1 cellular context compared by ENCODE assay signal in the genomic region with DNA sequence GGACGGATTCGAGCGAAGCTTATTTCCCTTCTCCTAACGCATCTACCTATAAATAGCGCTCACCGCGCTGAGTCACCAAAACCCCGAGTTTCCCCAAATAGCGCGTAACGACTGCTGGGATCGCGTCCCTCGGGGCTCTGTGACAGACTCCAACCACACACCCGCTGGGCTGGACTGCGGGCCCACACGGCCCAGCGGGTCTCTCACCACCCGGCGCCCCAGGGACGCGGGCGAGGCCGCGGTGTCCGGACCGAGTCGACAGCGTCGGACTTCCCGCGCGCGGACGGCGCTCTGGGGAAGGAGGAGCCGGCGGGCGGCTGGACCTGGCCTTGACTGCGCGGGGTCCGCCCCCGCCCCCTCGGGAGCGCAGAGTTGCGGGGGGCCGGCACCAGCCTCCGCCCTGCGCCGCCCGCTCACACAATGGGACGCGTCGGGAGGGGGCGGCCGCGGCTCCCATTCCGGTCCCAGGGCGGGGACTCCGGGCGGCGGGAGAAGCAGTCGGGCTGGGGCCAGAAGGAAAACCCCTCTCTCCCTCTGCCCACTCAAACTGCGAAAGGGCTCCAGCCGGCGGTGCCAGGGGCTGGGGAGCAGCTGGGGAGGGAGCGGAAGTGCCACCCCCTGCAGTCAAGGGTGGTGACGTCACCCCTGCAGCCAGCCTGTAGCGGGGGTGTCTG.
TF ChIP-seq lines count a peak whose summit lies in the region.

No MANE protein-coding gene starts in this region.

TF ChIP-seq in GM12878, 131 proteins besides CTCF, POLR2A, EP300 and RAD21 (continued from another document and continues in another):
- TF ChIP-seq, protein P1, sequence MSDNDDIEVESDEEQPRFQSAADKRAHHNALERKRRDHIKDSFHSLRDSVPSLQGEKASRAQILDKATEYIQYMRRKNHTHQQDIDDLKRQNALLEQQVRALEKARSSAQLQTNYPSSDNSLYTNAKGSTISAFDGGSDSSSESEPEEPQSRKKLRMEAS (IDR thresholded peaks at IDR 0.05; ENCODE audit: low read depth, low read length), result no peak
- TF ChIP-seq, protein P2, sequence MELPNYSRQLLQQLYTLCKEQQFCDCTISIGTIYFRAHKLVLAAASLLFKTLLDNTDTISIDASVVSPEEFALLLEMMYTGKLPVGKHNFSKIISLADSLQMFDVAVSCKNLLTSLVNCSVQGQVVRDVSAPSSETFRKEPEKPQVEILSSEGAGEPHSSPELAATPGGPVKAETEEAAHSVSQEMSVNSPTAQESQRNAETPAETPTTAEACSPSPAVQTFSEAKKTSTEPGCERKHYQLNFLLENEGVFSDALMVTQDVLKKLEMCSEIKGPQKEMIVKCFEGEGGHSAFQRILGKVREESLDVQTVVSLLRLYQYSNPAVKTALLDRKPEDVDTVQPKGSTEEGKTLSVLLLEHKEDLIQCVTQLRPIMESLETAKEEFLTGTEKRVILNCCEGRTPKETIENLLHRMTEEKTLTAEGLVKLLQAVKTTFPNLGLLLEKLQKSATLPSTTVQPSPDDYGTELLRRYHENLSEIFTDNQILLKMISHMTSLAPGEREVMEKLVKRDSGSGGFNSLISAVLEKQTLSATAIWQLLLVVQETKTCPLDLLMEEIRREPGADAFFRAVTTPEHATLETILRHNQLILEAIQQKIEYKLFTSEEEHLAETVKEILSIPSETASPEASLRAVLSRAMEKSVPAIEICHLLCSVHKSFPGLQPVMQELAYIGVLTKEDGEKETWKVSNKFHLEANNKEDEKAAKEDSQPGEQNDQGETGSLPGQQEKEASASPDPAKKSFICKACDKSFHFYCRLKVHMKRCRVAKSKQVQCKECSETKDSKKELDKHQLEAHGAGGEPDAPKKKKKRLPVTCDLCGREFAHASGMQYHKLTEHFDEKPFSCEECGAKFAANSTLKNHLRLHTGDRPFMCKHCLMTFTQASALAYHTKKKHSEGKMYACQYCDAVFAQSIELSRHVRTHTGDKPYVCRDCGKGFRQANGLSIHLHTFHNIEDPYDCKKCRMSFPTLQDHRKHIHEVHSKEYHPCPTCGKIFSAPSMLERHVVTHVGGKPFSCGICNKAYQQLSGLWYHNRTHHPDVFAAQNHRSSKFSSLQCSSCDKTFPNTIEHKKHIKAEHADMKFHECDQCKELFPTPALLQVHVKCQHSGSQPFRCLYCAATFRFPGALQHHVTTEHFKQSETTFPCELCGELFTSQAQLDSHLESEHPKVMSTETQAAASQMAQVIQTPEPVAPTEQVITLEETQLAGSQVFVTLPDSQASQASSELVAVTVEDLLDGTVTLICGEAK (IDR thresholded peaks at IDR 0.05; ENCODE audit: borderline replicate concordance), result no peak
- TF ChIP-seq TCF12 (IDR thresholded peaks at IDR 0.05; ENCODE audit: low read depth, low read length) (peak; percentile 68), CREM (IDR thresholded peaks at IDR 0.05; ENCODE audit: low read depth) (peak; percentile 76), IRF4 (IDR thresholded peaks at IDR 0.05; ENCODE audit: low read depth, low read length) (no peak), ASH2L (IDR thresholded peaks at IDR 0.05; ENCODE audit: borderline replicate concordance, low read depth) (no peak), PAX8 (IDR thresholded peaks at IDR 0.05) (no peak), DPF2 (IDR thresholded peaks at IDR 0.05) (peak; percentile 76), EGR1 (IDR thresholded peaks at IDR 0.05; ENCODE audit: borderline replicate concordance in 1 of 2, low read depth in 2 of 2, low read length in 2 of 2) (no peak; a peak in 1 of 3 replicates), SREBF1 (IDR thresholded peaks at IDR 0.05; ENCODE audit: low read length) (no peak), MTA2 (IDR thresholded peaks at IDR 0.05; ENCODE audit: low read depth) (no peak), MEF2B (IDR thresholded peaks at IDR 0.05; ENCODE audit: partially characterized antibody, poor library complexity, severe bottlenecking) (peak; percentile 48), SMARCA5 (IDR thresholded peaks at IDR 0.05) (no peak), RCOR1 (conservative IDR thresholded peaks at IDR 0.05; ENCODE audit: low read depth, low read length) (no peak), NFXL1 (IDR thresholded peaks at IDR 0.05; ENCODE audit: borderline replicate concordance) (no peak), ZZZ3 (IDR thresholded peaks at IDR 0.05; ENCODE audit: control insufficient read depth, insufficient read length, low read depth) (no peak), GATAD2B (conservative IDR thresholded peaks at IDR 0.05; ENCODE audit: low read depth) (peak; percentile 90), EZH2 (IDR thresholded peaks at IDR 0.05; ENCODE audit: borderline replicate concordance, control insufficient read depth, low read depth, low read length) (no peak), TCF7 (IDR thresholded peaks at IDR 0.05; ENCODE audit: borderline replicate concordance) (no peak), PAX5 (IDR thresholded peaks at IDR 0.05; ENCODE audit: borderline replicate concordance, low read depth, low read length) (peak; percentile 54; the same call in 1 of the 2 replicates), CHD1 (IDR thresholded peaks at IDR 0.05; ENCODE audit: low read depth, low read length) (no peak), MTA3 (IDR thresholded peaks at IDR 0.05; ENCODE audit: borderline replicate concordance, low read length) (no peak), NRF1 (conservative IDR thresholded peaks at IDR 0.05; ENCODE audit: low read depth, low read length) (no peak), ZNF384 (IDR thresholded peaks at IDR 0.05; ENCODE audit: borderline replicate concordance, low read depth, low read length) (no peak), RB1 (IDR thresholded peaks at IDR 0.05; ENCODE audit: borderline replicate concordance) (peak; percentile 84; the same call in 1 of the 2 replicates), CHD4 (IDR thresholded peaks at IDR 0.05) (no peak), CHD2 (IDR thresholded peaks at IDR 0.05; ENCODE audit: borderline replicate concordance, low read depth, low read length) (0 out of 2 replicates have a peak, but pooled peaks have one; percentile 18), IKZF1 (conservative IDR thresholded peaks at IDR 0.05) (peak; percentile 78), SPI1 (IDR thresholded peaks at IDR 0.05; ENCODE audit: borderline replicate concordance, insufficient read depth, low read depth, low read length) (peak; percentile 59; the same call in 1 of the 2 replicates), POLR2AphosphoS2 (IDR thresholded peaks at IDR 0.05; ENCODE audit: low read depth, low read length) (0 out of 2 replicates have a peak, but pooled peaks have one; percentile 7), GABPA (IDR thresholded peaks at IDR 0.05; ENCODE audit: low read depth) (no peak), ETV6 (conservative IDR thresholded peaks at IDR 0.05 in 1 of 2, IDR thresholded peaks at IDR 0.05 in 1 of 2; ENCODE audit: borderline replicate concordance in 1 of 2, low read depth in 1 of 2) (no peak), JUND (IDR thresholded peaks at IDR 0.05; ENCODE audit: low read depth, low read length) (peak; percentile 89), CBX5 (IDR thresholded peaks at IDR 0.05; ENCODE audit: low read depth) (no peak), TAF1 (IDR thresholded peaks at IDR 0.05; ENCODE audit: borderline replicate concordance, low read depth, low read length) (no peak), SMAD5 (IDR thresholded peaks at IDR 0.05; ENCODE audit: low read depth) (no peak), CBFB (IDR thresholded peaks at IDR 0.05; ENCODE audit: low read depth) (no peak), FOS (IDR thresholded peaks at IDR 0.05; ENCODE audit: borderline replicate concordance, extremely low read depth, insufficient read length) (no peak), HDAC2 (IDR thresholded peaks at IDR 0.05) (no peak), STAT1 (conservative IDR thresholded peaks at IDR 0.05) (no peak; the same call in 1 of the 2 replicates)
- TF ChIP-seq, protein P3, sequence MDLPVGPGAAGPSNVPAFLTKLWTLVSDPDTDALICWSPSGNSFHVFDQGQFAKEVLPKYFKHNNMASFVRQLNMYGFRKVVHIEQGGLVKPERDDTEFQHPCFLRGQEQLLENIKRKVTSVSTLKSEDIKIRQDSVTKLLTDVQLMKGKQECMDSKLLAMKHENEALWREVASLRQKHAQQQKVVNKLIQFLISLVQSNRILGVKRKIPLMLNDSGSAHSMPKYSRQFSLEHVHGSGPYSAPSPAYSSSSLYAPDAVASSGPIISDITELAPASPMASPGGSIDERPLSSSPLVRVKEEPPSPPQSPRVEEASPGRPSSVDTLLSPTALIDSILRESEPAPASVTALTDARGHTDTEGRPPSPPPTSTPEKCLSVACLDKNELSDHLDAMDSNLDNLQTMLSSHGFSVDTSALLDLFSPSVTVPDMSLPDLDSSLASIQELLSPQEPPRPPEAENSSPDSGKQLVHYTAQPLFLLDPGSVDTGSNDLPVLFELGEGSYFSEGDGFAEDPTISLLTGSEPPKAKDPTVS (IDR thresholded peaks at IDR 0.05; ENCODE audit: low read depth, low read length), result no peak
- TF ChIP-seq, protein P4, sequence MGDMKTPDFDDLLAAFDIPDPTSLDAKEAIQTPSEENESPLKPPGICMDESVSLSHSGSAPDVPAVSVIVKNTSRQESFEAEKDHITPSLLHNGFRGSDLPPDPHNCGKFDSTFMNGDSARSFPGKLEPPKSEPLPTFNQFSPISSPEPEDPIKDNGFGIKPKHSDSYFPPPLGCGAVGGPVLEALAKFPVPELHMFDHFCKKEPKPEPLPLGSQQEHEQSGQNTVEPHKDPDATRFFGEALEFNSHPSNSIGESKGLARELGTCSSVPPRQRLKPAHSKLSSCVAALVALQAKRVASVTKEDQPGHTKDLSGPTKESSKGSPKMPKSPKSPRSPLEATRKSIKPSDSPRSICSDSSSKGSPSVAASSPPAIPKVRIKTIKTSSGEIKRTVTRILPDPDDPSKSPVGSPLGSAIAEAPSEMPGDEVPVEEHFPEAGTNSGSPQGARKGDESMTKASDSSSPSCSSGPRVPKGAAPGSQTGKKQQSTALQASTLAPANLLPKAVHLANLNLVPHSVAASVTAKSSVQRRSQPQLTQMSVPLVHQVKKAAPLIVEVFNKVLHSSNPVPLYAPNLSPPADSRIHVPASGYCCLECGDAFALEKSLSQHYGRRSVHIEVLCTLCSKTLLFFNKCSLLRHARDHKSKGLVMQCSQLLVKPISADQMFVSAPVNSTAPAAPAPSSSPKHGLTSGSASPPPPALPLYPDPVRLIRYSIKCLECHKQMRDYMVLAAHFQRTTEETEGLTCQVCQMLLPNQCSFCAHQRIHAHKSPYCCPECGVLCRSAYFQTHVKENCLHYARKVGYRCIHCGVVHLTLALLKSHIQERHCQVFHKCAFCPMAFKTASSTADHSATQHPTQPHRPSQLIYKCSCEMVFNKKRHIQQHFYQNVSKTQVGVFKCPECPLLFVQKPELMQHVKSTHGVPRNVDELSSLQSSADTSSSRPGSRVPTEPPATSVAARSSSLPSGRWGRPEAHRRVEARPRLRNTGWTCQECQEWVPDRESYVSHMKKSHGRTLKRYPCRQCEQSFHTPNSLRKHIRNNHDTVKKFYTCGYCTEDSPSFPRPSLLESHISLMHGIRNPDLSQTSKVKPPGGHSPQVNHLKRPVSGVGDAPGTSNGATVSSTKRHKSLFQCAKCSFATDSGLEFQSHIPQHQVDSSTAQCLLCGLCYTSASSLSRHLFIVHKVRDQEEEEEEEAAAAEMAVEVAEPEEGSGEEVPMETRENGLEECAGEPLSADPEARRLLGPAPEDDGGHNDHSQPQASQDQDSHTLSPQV (IDR thresholded peaks at IDR 0.05), result no peak
- TF ChIP-seq, protein P5, sequence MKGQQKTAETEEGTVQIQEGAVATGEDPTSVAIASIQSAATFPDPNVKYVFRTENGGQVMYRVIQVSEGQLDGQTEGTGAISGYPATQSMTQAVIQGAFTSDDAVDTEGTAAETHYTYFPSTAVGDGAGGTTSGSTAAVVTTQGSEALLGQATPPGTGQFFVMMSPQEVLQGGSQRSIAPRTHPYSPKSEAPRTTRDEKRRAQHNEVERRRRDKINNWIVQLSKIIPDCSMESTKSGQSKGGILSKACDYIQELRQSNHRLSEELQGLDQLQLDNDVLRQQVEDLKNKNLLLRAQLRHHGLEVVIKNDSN (IDR thresholded peaks at IDR 0.05; ENCODE audit: borderline replicate concordance, extremely low read length, insufficient read depth, low read depth, low read length), result peak; percentile 81
- TF ChIP-seq, protein P6, sequence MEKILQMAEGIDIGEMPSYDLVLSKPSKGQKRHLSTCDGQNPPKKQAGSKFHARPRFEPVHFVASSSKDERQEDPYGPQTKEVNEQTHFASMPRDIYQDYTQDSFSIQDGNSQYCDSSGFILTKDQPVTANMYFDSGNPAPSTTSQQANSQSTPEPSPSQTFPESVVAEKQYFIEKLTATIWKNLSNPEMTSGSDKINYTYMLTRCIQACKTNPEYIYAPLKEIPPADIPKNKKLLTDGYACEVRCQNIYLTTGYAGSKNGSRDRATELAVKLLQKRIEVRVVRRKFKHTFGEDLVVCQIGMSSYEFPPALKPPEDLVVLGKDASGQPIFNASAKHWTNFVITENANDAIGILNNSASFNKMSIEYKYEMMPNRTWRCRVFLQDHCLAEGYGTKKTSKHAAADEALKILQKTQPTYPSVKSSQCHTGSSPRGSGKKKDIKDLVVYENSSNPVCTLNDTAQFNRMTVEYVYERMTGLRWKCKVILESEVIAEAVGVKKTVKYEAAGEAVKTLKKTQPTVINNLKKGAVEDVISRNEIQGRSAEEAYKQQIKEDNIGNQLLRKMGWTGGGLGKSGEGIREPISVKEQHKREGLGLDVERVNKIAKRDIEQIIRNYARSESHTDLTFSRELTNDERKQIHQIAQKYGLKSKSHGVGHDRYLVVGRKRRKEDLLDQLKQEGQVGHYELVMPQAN (conservative IDR thresholded peaks at IDR 0.05), result no peak; the same call in 1 of the 2 replicates
- TF ChIP-seq, protein P7, sequence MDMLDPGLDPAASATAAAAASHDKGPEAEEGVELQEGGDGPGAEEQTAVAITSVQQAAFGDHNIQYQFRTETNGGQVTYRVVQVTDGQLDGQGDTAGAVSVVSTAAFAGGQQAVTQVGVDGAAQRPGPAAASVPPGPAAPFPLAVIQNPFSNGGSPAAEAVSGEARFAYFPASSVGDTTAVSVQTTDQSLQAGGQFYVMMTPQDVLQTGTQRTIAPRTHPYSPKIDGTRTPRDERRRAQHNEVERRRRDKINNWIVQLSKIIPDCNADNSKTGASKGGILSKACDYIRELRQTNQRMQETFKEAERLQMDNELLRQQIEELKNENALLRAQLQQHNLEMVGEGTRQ (IDR thresholded peaks at IDR 0.05; ENCODE audit: borderline replicate concordance, low read depth, low read length), result no peak
- TF ChIP-seq, protein P8, sequence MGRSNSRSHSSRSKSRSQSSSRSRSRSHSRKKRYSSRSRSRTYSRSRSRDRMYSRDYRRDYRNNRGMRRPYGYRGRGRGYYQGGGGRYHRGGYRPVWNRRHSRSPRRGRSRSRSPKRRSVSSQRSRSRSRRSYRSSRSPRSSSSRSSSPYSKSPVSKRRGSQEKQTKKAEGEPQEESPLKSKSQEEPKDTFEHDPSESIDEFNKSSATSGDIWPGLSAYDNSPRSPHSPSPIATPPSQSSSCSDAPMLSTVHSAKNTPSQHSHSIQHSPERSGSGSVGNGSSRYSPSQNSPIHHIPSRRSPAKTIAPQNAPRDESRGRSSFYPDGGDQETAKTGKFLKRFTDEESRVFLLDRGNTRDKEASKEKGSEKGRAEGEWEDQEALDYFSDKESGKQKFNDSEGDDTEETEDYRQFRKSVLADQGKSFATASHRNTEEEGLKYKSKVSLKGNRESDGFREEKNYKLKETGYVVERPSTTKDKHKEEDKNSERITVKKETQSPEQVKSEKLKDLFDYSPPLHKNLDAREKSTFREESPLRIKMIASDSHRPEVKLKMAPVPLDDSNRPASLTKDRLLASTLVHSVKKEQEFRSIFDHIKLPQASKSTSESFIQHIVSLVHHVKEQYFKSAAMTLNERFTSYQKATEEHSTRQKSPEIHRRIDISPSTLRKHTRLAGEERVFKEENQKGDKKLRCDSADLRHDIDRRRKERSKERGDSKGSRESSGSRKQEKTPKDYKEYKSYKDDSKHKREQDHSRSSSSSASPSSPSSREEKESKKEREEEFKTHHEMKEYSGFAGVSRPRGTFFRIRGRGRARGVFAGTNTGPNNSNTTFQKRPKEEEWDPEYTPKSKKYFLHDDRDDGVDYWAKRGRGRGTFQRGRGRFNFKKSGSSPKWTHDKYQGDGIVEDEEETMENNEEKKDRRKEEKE (IDR thresholded peaks at IDR 0.05), result no peak
